1 cellular context compared by ENCODE assay signal in genomic region chr13:106306748-106307277, GRCh38.
TF ChIP-seq lines count a peak whose summit lies in the region.

No MANE protein-coding gene starts in this region.

TF ChIP-seq in GM23338, 12 proteins besides CTCF, POLR2A, EP300 and RAD21 (continued from another document):
- no peak for TF ChIP-seq ZNF462 (CRISPR knock-in tag; IDR thresholded peaks at IDR 0.05)
- no peak for TF ChIP-seq EZH2phosphoT487 (IDR thresholded peaks at IDR 0.05; ENCODE audit: unreplicated experiment)
- no peak for TF ChIP-seq POLR2AphosphoS5 (IDR thresholded peaks at IDR 0.05; ENCODE audit: low read depth)
